In genomic region chr5:178152491-178153444, GRCh38 we compare ENCODE assay signal across 8 cellular contexts. TPM values are rescaled to one million over a fixed set of nuclear protein-coding genes. Genes with fewer than 3 reads are reported as not detected.
DNase-seq lines count a peak whose midpoint lies in the region; ATAC-seq and TF ChIP-seq lines count a peak whose summit lies in the region.

No MANE protein-coding gene starts in this region.

- peaks cover 8% of the 10 kb centered on the region for H3K4me1 Mint-ChIP-seq in progenitor cell of endocrine pancreas (ENCODE audit: low read depth)

- H3K36me3 Mint-ChIP-seq in progenitor cell of endocrine pancreas (ENCODE audit: insufficient read depth), result peaks cover 6% of the 10 kb centered on the region

- BruUV-seq in PC-9 (replicated peaks; lab: Mats Ljungman, UMichigan), result TSS peak; percentile 56

- H3K36me3 ChIP-seq in ES-I3 (ENCODE audit: insufficient read depth, low read length) (peaks cover 26% of the 10 kb centered on the region), PC-9 (ENCODE audit: low read depth) (peaks cover 15% of the 10 kb centered on the region), esophagus muscularis mucosa (peaks cover 28 to 41% (median 36%) of the 10 kb centered on the region in 4 donors)

- H3K27ac ChIP-seq in PC-9 (peak overlapping the region; percentile 63), esophagus muscularis mucosa (replicated peaks in 1 of 4) (peak overlapping the region; percentile 72 to 86 (median 79))

- no peak for TF ChIP-seq POLR2A in esophagus muscularis mucosa (IDR thresholded peaks at IDR 0.05; ENCODE audit: low read depth)

- no peaks in the 10 kb centered on the region for H3K27me3 Mint-ChIP-seq in progenitor cell of endocrine pancreas

- intact Hi-C loops in PC-9 (cut with micrococcal nuclease; ENCODE audit: unreplicated experiment) (no loop called here), esophagus muscularis mucosa (cut with DNase I) (loop anchor here (5.0 to 10.0 kb wide), 2 partner anchors 50 to 548 kb away; partner anchors contain the start of genes B4GALT7 and HNRNPAB)

- peak overlapping the region; percentile 76 for H3K27ac Mint-ChIP-seq in progenitor cell of endocrine pancreas

- peaks cover 19% of the 10 kb centered on the region for H3K79me2 ChIP-seq in PC-9 (ENCODE audit: low read depth)

- H4K20me1 ChIP-seq in PC-9 (ENCODE audit: insufficient read depth), result 0 out of 2 replicates have a peak, but pooled peaks cover 5% of the 10 kb centered on the region

- CTCF ChIA-PET in PC-9 (lab: Charles Lee), result interaction anchor here (1.1 to 2.2 kb wide), 3 partner anchors 9 to 77 kb away, joined by 4 to 5 read pairs (median 5); no protein-coding TSS in a partner anchor

- peak overlapping the region; percentile 89 for H2AFZ ChIP-seq in PC-9

- 54% methylated on average over 31 of the region's 31 CpGs for WGBS in esophagus muscularis mucosa

- H3K4me2 ChIP-seq in PC-9, result peak overlapping the region; percentile 94

- no peak for TF ChIP-seq EP300 in esophagus muscularis mucosa (IDR thresholded peaks at IDR 0.05)

- POLR2A ChIA-PET in PC-9 (lab: Charles Lee; ENCODE audit: unreplicated experiment), result interaction anchor here (0.9 to 1.0 kb wide), 2 partner anchors 63 to 1407 kb away, joined by 5 read pairs; no protein-coding TSS in a partner anchor

- H3K9me3 ChIP-seq in ES-I3 (ENCODE audit: control insufficient read depth, insufficient read depth, low read length) (no peaks in the 10 kb centered on the region), PC-9 (ENCODE audit: insufficient read depth, low read depth) (no peaks in the 10 kb centered on the region), esophagus muscularis mucosa (no peaks in the 10 kb centered on the region)

- H3F3A ChIP-seq in PC-9 (ENCODE audit: insufficient read depth, low read depth), result peaks cover 29% of the 10 kb centered on the region; the same call in 1 of the 2 replicates

- H3K27me3 ChIP-seq in PC-9 (ENCODE audit: insufficient read depth, low read depth) (no peaks in the 10 kb centered on the region), esophagus muscularis mucosa (no peaks in the 10 kb centered on the region)

- no peak for DNase-seq in PC-9
- no peak for DNase-seq in esophagus muscularis mucosa (ENCODE audit: extremely low spot score)
- DNase-seq in progenitor cell of endocrine pancreas (ENCODE audit: low spot score, unreplicated experiment), result no peak
- no peak for DNase-seq in cerebellar cortex (ENCODE audit: low spot score)
- DNase-seq in AG20443 (ENCODE audit: low spot score), result no peak

- H3K4me3 ChIP-seq in PC-9 (peak overlapping the region; percentile 93), esophagus muscularis mucosa (peak overlapping the region; percentile 59 to 75 (median 66))

- H3K4me1 ChIP-seq in ES-I3 (ENCODE audit: insufficient read depth, low read length) (no peaks in the 10 kb centered on the region), PC-9 (replicated peaks; ENCODE audit: insufficient read depth) (peaks cover 9% of the 10 kb centered on the region), esophagus muscularis mucosa (peaks cover 16 to 35% (median 30%) of the 10 kb centered on the region in 4 donors)

- peak overlapping the region; percentile 95 for H3K4me3 Mint-ChIP-seq in progenitor cell of endocrine pancreas (ENCODE audit: low read depth)

- H3K9ac ChIP-seq in ES-I3 (ENCODE audit: low read depth, low read length), result peak overlapping the region; percentile 75

- ATAC-seq in HG03469 (IDR thresholded peaks at IDR 0.05; ENCODE audit: unreplicated experiment) (no peak), HG03135 (IDR thresholded peaks at IDR 0.05; ENCODE audit: unreplicated experiment) (no peak)

- no peaks in the 10 kb centered on the region for H3K9me2 ChIP-seq in PC-9 (ENCODE audit: insufficient read depth)

- TF ChIP-seq CTCF in PC-9 (conservative IDR thresholded peaks at IDR 0.05) (no peak), esophagus muscularis mucosa (IDR thresholded peaks at IDR 0.05) (no peak), progenitor cell of endocrine pancreas (IDR thresholded peaks at IDR 0.05; ENCODE audit: unreplicated experiment) (no peak)

- H3K9me3 Mint-ChIP-seq in progenitor cell of endocrine pancreas (ENCODE audit: low read depth), result no peaks in the 10 kb centered on the region

RNA-seq across cellular contexts. Expression of gene NHP2, which starts 0.9 kb away (rescaled TPM):
- total RNA-seq in PC-9 (2021), result 221 and 229 TPM in 2 replicates
- total RNA-seq in esophagus muscularis mucosa, result 100 to 1,000 TPM; 109 to 215 (median 162) TPM
- total RNA-seq in progenitor cell of endocrine pancreas, result 114 and 119 TPM in 2 replicates

RNA-seq across cellular contexts. Expression of gene RMND5B, which starts 22.0 kb away (rescaled TPM):
- total RNA-seq in PC-9 (2021) (30.3 and 35.1 TPM in 2 replicates), esophagus muscularis mucosa (10 to 100 TPM; 43.2 to 53.9 (median 45.4) TPM), progenitor cell of endocrine pancreas (44.9 and 48.5 TPM in 2 replicates)

RNA-seq across cellular contexts. Expression of gene GMCL2, which starts 34.4 kb away (rescaled TPM):
- total RNA-seq in PC-9 (2021), result not detected in 2 replicates
- not detected for total RNA-seq in esophagus muscularis mucosa
- not detected in 2 replicates for total RNA-seq in progenitor cell of endocrine pancreas

RNA-seq across cellular contexts. Expression of gene N4BP3, which starts 39.4 kb away (rescaled TPM):
- total RNA-seq in PC-9 (2021) (0.81 and 1.1 TPM in 2 replicates), esophagus muscularis mucosa (1 to 10 TPM; 1.7 to 4.3 (median 2.2) TPM), progenitor cell of endocrine pancreas (1.9 and 2.4 TPM in 2 replicates)

RNA-seq across cellular contexts. Expression of gene HNRNPAB, which starts 51.6 kb away (rescaled TPM):
- total RNA-seq in PC-9 (2021), result 171 and 193 TPM in 2 replicates
- 100 to 1,000 TPM in 3 of 4 donors, 10 to 100 TPM in 1; 98.4 to 135 (median 104) TPM for total RNA-seq in esophagus muscularis mucosa
- total RNA-seq in progenitor cell of endocrine pancreas, result 214 and 223 TPM in 2 replicates
